In genomic region chr3:182182531-182182968, GRCh38 we compare ENCODE assay signal across 12 cellular contexts.
DNase-seq lines count a peak whose midpoint lies in the region; ATAC-seq, FAIRE-seq and TF ChIP-seq lines count a peak whose summit lies in the region.
"Had no signal": no experiment of that assay in that cellular context is flagged by ENCODE, and none has a peak within 500 bp of the region (broad histone marks: within the 10 kb centered on the region; RNA-seq: fewer than 3 reads in every experiment).

No MANE protein-coding gene starts in this region.

- TF ChIP-seq EP300 in HepG2 (IDR thresholded peaks at IDR 0.05; ENCODE audit: low read depth in 2 of 2, low read length in 2 of 2) (no peak), HepG2 (CRISPR knock-in tag; IDR thresholded peaks at IDR 0.05; ENCODE audit: borderline replicate concordance) (no peak)

- H3K79me2 ChIP-seq in HepG2 (ENCODE audit: insufficient read depth, low read length) = no peaks in the 10 kb centered on the region

- ATAC-seq in HepG2 (no peak), right lobe of liver (no peak), HG03565 (IDR thresholded peaks at IDR 0.05; ENCODE audit: unreplicated experiment) (peak; percentile 86), HG02970 (IDR thresholded peaks at IDR 0.05; ENCODE audit: low FRiP score, unreplicated experiment) (no peak)
- no peak for ATAC-seq in activated naive CD4-positive, alpha-beta T cell treated with anti-CD3 and anti-CD28 coated beads, Interleukin-2, amount 50 U/mL, for 72 hours
- ATAC-seq: naive thymus-derived CD8-positive, alpha-beta T cell had no signal

- DNase-seq in HepG2 (ENCODE audit: low spot score) (peak; percentile 7), right lobe of liver (no peak), RCC 7860 (ENCODE audit: low spot score) (peak; percentile 65), urothelium cell line (ENCODE audit: low spot score) (peak; percentile 58), SK-N-DZ (ENCODE audit: low spot score) (no peak)
- no peak for DNase-seq in activated naive CD4-positive, alpha-beta T cell treated with anti-CD3 and anti-CD28 coated beads, Interleukin-2, amount 50 U/mL, for 72 hours (ENCODE audit: low spot score in 2 of 2)
- DNase-seq: AML-193; central memory CD4-positive, alpha-beta T cell; naive thymus-derived CD8-positive, alpha-beta T cell; Right ventricle myocardium superior had no signal

- POLR2A ChIA-PET in HepG2 (lab: Yijun Ruan, JAX) = no interaction called here

- no peaks in the 10 kb centered on the region for H4K20me1 ChIP-seq in HepG2 (ENCODE audit: insufficient read depth, low read length)

- H3K27ac ChIP-seq in HepG2 (ENCODE audit: extremely low read length, insufficient read depth, low read length) (no peak overlapping the region), right lobe of liver (no peak overlapping the region)

- TF ChIP-seq POLR2A in HepG2 (IDR thresholded peaks at IDR 0.05; ENCODE audit: insufficient read depth in 1 of 2, low read depth in 2 of 2, low read length in 2 of 2) (no peak), right lobe of liver (IDR thresholded peaks at IDR 0.05) (no peak)

- no TSS peak for BruUV-seq in HepG2 (replicated peaks; lab: Mats Ljungman, UMichigan)

- H3K27me3 ChIP-seq in HepG2 (ENCODE audit: control insufficient read depth in 1 of 2, insufficient read depth in 2 of 2, low read length in 2 of 2) (no peaks in the 10 kb centered on the region), right lobe of liver (no peaks in the 10 kb centered on the region)

- no peak for TF ChIP-seq RAD21 in HepG2 (CRISPR knock-in tag; IDR thresholded peaks at IDR 0.05)

- H3K4me1 ChIP-seq in HepG2 (ENCODE audit: insufficient read depth, low read length) = peaks cover 7% of the 10 kb centered on the region; the same call in 1 of the 2 replicates
- no peaks in the 10 kb centered on the region for H3K4me1 ChIP-seq in right lobe of liver

- intact Hi-C loops in HepG2 (cut with micrococcal nuclease; ENCODE audit: unreplicated experiment) (no loop called here), right lobe of liver (cut with DNase I) (no loop called here)

- TF ChIP-seq CTCF in HepG2 (CRISPR knock-in tag; IDR thresholded peaks at IDR 0.05) (no peak), right lobe of liver (IDR thresholded peaks at IDR 0.05) (no peak)

- in situ Hi-C loops in HepG2 (cut with HindIII; ENCODE audit: extremely low pct_ligation_motif_present, low pct_unique_long_range_greater_than_20kb) = no loop called here

- H3K9me3 Mint-ChIP-seq in activated naive CD4-positive, alpha-beta T cell treated with anti-CD3 and anti-CD28 coated beads, Interleukin-2, amount 50 U/mL, for 72 hours = peaks cover 13% of the 10 kb centered on the region in 2 donors

- WGBS in HepG2 (ENCODE audit: low lambda C conversion rate) = 47% methylated on average over 4 of the region's 5 CpGs
- 90% methylated on average over 4 of the region's 5 CpGs for WGBS in right lobe of liver (ENCODE audit: insufficient coverage, low coverage, low lambda C conversion rate, missing lambda C conversion rate)

- no peak overlapping the region for H3K9ac ChIP-seq in HepG2 (ENCODE audit: insufficient read depth, low read depth, low read length)

- H2AFZ ChIP-seq in HepG2 (ENCODE audit: low read length) = no peak overlapping the region

- H3K36me3 Mint-ChIP-seq in activated naive CD4-positive, alpha-beta T cell treated with anti-CD3 and anti-CD28 coated beads, Interleukin-2, amount 50 U/mL, for 72 hours = no peaks in the 10 kb centered on the region
- H3K36me3 Mint-ChIP-seq: naive thymus-derived CD8-positive, alpha-beta T cell had no signal

- H3K4me3 ChIP-seq in HepG2 (replicated peaks in 1 of 3; ENCODE audit: insufficient read depth in 1 of 3, low read depth in 2 of 3, low read length in 3 of 3) (no peak overlapping the region), right lobe of liver (no peak overlapping the region)

- no peak for FAIRE-seq in HepG2 (lab: Jason Lieb, UNC)
- peak; percentile 58 for FAIRE-seq in RCC 7860 (lab: Jason Lieb, UNC)
- FAIRE-seq in urothelium cell line (lab: Jason Lieb, UNC) = no peak

- CTCF ChIA-PET in HepG2 (lab: Yijun Ruan, JAX; ENCODE audit: low intra/inter-chr PET ratio, low total read pairs) = no interaction called here

- H3K9me3 ChIP-seq in HepG2 (ENCODE audit: low read length) = no peaks in the 10 kb centered on the region
- H3K9me3 ChIP-seq in right lobe of liver = no peaks in the 10 kb centered on the region

- no peak overlapping the region for H3K27ac Mint-ChIP-seq in activated naive CD4-positive, alpha-beta T cell treated with anti-CD3 and anti-CD28 coated beads, Interleukin-2, amount 50 U/mL, for 72 hours
- H3K27ac Mint-ChIP-seq: naive thymus-derived CD8-positive, alpha-beta T cell had no signal

- H3K36me3 ChIP-seq in HepG2 (replicated peaks in 1 of 2; ENCODE audit: control insufficient read depth in 1 of 2, insufficient read depth in 2 of 2, low read length in 2 of 2) (no peaks in the 10 kb centered on the region), right lobe of liver (no peaks in the 10 kb centered on the region)

- no peak overlapping the region for H3K4me2 ChIP-seq in HepG2 (ENCODE audit: low read depth, low read length)

TF ChIP-seq in HepG2, 621 proteins besides CTCF, POLR2A, EP300 and RAD21:
- no peak for TF ChIP-seq ZNF598 (CRISPR knock-in tag; IDR thresholded peaks at IDR 0.05; ENCODE audit: borderline replicate concordance)
- TF ChIP-seq TEF (CRISPR knock-in tag; IDR thresholded peaks at IDR 0.05) = no peak

Comparison
In these comparisons a context has a peak if more than half of its experiments do, and no peak if none do; other contexts are left out.
1. DNase-seq: peak in HepG2 (single experiment), RCC 7860 (single experiment) and urothelium cell line (single experiment); none in right lobe of liver (0 of 3), activated naive CD4-positive, alpha-beta T cell treated with anti-CD3 and anti-CD28 coated beads, Interleukin-2, amount 50 U/mL, for 72 hours (0 of 2) and SK-N-DZ (single experiment).